In the genomic region with DNA sequence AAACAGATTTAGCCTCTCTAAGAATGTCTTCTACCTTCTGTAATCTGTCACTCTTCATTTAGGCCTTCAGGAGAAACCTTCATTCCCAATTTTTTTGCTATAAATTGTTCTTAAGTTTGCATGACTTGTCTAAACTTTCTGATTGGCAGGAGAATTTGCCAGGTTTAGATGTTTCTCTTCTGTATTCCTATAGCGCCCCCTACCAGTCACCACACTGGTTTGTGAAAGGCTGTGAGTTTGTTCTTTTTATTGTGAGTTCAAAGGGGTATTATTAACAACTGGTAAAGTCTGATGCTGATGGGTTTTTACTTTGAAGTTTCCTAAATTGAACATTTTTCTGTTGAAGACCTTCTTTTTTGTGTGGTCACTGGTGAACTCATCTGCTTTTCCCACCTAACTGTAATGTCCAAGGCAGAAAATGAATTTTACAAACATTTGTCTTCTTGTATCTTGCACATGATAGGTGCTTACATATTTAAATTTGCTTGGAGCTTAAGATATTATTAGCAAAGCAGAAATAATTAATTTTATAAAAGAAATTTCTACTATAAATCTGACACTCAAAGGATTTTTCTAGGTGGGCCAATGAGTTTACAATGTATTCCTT, we compare ENCODE assay signal across 8 cellular contexts. TPM values are rescaled to one million over a fixed set of nuclear protein-coding genes. Genes with fewer than 3 reads are reported as not detected.
DNase-seq lines count a peak whose midpoint lies in the region; ATAC-seq, FAIRE-seq and TF ChIP-seq lines count a peak whose summit lies in the region.

No MANE protein-coding gene starts in this region.

- H3K27ac ChIP-seq in Peyer's patch (no peak overlapping the region), fibroblast of lung (ENCODE audit: insufficient read depth, low read length) (no peak overlapping the region), ovary (no peak overlapping the region)

- peak; percentile 43 for DNase-seq in AG09309 (ENCODE audit: low read depth)
- DNase-seq in Peyer's patch, result peak in 2 of 3 donors; percentile 65 to 82
- peak; percentile 43 for DNase-seq in activated T-cell treated with anti-CD3 and anti-CD28 coated beads, Interleukin-2, amount 50 U/mL, for 1 hour
- DNase-seq in fibroblast of lung (ENCODE audit: low read depth in 2 of 2), result peak; percentile 69 to 87
- peak in 4 of 5 donors; percentile 21 to 38 (median 30) for DNase-seq in ovary
- peak; percentile 36 for DNase-seq in urothelium cell line (ENCODE audit: low spot score)

- H3K9ac ChIP-seq in fibroblast of lung (ENCODE audit: insufficient read depth, low read length), result no peak overlapping the region

- H2AFZ ChIP-seq in fibroblast of lung (ENCODE audit: low read length), result no peak overlapping the region

- TF ChIP-seq EP300 in ovary (IDR thresholded peaks at IDR 0.05), result no peak

- no peaks in the 10 kb centered on the region for H3K9me3 ChIP-seq in Peyer's patch
- no peaks in the 10 kb centered on the region for H3K9me3 ChIP-seq in fibroblast of lung (ENCODE audit: control insufficient read depth, insufficient read depth, low read depth, low read length)
- no peaks in the 10 kb centered on the region for H3K9me3 ChIP-seq in ovary

- no peak for FAIRE-seq in urothelium cell line (lab: Jason Lieb, UNC)

- TF ChIP-seq POLR2A in Peyer's patch (IDR thresholded peaks at IDR 0.05), result no peak
- TF ChIP-seq POLR2A in ovary (IDR thresholded peaks at IDR 0.05), result no peak

- TF ChIP-seq CTCF in AG09309 (IDR thresholded peaks at IDR 0.05; ENCODE audit: control insufficient read depth, insufficient read depth, low read depth, low read length, missing control alignments) (peak; percentile 84), Peyer's patch (IDR thresholded peaks at IDR 0.05) (peak in 5 of 6 experiments; percentile 45 to 73 (median 71)), fibroblast of lung (conservative IDR thresholded peaks at IDR 0.05 in 1 of 2, IDR thresholded peaks at IDR 0.05 in 1 of 2; ENCODE audit: low read depth in 1 of 2, low read length in 2 of 2) (peak; percentile 85), ovary (IDR thresholded peaks at IDR 0.05) (peak in 2 of 3 donors; percentile 20 to 30)

- H3K4me2 ChIP-seq in fibroblast of lung (ENCODE audit: extremely low read depth, insufficient read depth, low read length), result no peak overlapping the region

- intact Hi-C loops in ovary (cut with DNase I), result no loop called here

- WGBS in ovary, 3 donors, result 9 to 16% (median 11%) methylated on average over 1 of the region's 1 CpG

- H3K79me2 ChIP-seq in fibroblast of lung (ENCODE audit: control insufficient read depth, insufficient read depth, low read length), result no peaks in the 10 kb centered on the region

- ATAC-seq in GM21447 (IDR thresholded peaks at IDR 0.05; ENCODE audit: unreplicated experiment), result peak; percentile 57
- no peak for ATAC-seq in HG02981 (IDR thresholded peaks at IDR 0.05; ENCODE audit: unreplicated experiment)

- H3K4me1 ChIP-seq in Peyer's patch, result no peaks in the 10 kb centered on the region
- H3K4me1 ChIP-seq in fibroblast of lung (ENCODE audit: control insufficient read depth, extremely low read depth, insufficient read depth, low read length), result peaks cover 4% of the 10 kb centered on the region
- no peaks in the 10 kb centered on the region for H3K4me1 ChIP-seq in ovary (ENCODE audit: insufficient read depth)

- H4K20me1 ChIP-seq in fibroblast of lung (ENCODE audit: control insufficient read depth, extremely low read depth, insufficient read depth, low read length), result no peaks in the 10 kb centered on the region

- H3K4me3 ChIP-seq in AG09309 (ENCODE audit: control insufficient read depth, low read depth, low read length), result no peak overlapping the region
- no peak overlapping the region for H3K4me3 ChIP-seq in Peyer's patch
- no peak overlapping the region for H3K4me3 ChIP-seq in fibroblast of lung (replicated peaks in 1 of 4; ENCODE audit: control extremely low read depth in 1 of 4, insufficient read depth in 1 of 4, low read depth in 3 of 4, low read length in 4 of 4)
- H3K4me3 ChIP-seq in ovary, result no peak overlapping the region

- no peaks in the 10 kb centered on the region for H3K27me3 ChIP-seq in Peyer's patch
- no peaks in the 10 kb centered on the region for H3K27me3 ChIP-seq in fibroblast of lung (ENCODE audit: control insufficient read depth, insufficient read depth, low read length)
- no peaks in the 10 kb centered on the region for H3K27me3 ChIP-seq in ovary

- peaks cover 0 to 25% (median 0%) of the 10 kb centered on the region in 3 donors for H3K36me3 ChIP-seq in Peyer's patch
- H3K36me3 ChIP-seq in fibroblast of lung (ENCODE audit: control insufficient read depth, insufficient read depth, low read length), result no peaks in the 10 kb centered on the region
- no peaks in the 10 kb centered on the region for H3K36me3 ChIP-seq in ovary

RNA-seq across cellular contexts. Expression of gene F2RL2, which starts 18.4 kb away (rescaled TPM):
- total RNA-seq in Peyer's patch (1 to 10 TPM in 3 of 4 donors, under 1 TPM in 1; 0.70 to 3.3 (median 1.1) TPM), fibroblast of lung (13.1 and 82.6 TPM in 2 replicates), ovary (under 1 TPM in 3 of 7 donors, not detected in 4; 0.10 to 0.22 (median 0.15) TPM)
- polyA plus RNA-seq in fibroblast of lung (88.1 and 91.6 TPM in 2 replicates), ovary (under 1 TPM; 0.06 to 0.97 TPM)
- 52.2 and 58.1 TPM in 2 replicates for polyA plus RNA-seq in fibroblast of lung (2012)
- polyA minus RNA-seq in fibroblast of lung (ENCODE audit: low replicate concordance), result 103 and 104 TPM in 2 replicates

Comparison
In these comparisons a context has a peak if more than half of its experiments do, and no peak if none do; other contexts are left out.
1. CTCF ChIP-seq: peak in every context shown above with its lines; median percentile 85 in fibroblast of lung; 84 in AG09309; 71 in Peyer's patch; 25 in ovary.